In the genomic region with DNA sequence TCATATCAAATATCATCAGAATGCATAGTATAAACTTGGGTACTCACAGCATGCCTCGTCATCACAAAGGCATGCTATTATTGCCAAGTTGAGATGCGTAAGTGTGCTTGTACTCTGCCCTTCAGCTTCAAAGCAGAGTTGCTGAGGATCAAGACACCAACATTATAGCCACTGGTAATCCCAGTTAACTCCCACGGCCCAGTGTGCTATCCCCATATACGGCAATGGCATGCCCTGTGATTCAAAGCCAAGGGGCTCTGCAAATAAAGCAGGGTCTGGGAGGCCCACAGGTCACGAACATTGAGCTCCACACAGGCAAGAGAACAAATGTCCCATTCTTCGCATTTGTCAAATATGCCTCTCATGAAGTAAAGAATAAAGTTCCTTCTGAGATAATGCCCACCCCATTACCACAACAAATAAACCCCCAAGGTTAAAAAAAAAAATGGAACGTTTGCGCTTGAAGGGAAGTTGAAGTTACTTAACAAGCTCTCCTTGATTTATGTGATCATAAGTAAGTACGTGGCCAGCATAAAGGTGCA, we compare ENCODE assay signal across 1 cellular context.
TF ChIP-seq lines count a peak whose summit lies in the region.

No MANE protein-coding gene starts in this region.

TF ChIP-seq in A549, 52 proteins besides CTCF, POLR2A, EP300 and RAD21 (continued from another document):
- TF ChIP-seq, protein P1, sequence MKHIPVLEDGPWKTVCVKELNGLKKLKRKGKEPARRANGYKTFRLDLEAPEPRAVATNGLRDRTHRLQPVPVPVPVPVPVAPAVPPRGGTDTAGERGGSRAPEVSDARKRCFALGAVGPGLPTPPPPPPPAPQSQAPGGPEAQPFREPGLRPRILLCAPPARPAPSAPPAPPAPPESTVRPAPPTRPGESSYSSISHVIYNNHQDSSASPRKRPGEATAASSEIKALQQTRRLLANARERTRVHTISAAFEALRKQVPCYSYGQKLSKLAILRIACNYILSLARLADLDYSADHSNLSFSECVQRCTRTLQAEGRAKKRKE (CRISPR knock-in tag; IDR thresholded peaks at IDR 0.05; ENCODE audit: low read depth) = no peak
- TF ChIP-seq RNF2 (IDR thresholded peaks at IDR 0.05; ENCODE audit: borderline replicate concordance, low read depth) = no peak
